ENCODE assay signal across 1 cellular context in genomic region chr2:44879269-44880124, GRCh38.
TF ChIP-seq lines count a peak whose summit lies in the region.

No MANE protein-coding gene starts in this region.

TF ChIP-seq in SK-N-SH treated with all-trans-retinoic acid at 6 μM for 48 hours, 23 proteins besides CTCF, POLR2A, EP300 and RAD21 (continued from another document):
- TF ChIP-seq TSHZ2 (CRISPR knock-in tag; IDR thresholded peaks at IDR 0.05) (no peak), ARNTL (CRISPR knock-in tag; IDR thresholded peaks at IDR 0.05; ENCODE audit: borderline replicate concordance, low read depth) (no peak)
TF ChIP-seq in SK-N-SH treated with all-trans-retinoic acid at 6 μM for 48 hours: peak in this region for 0.
